In genomic region chrX:66579219-66579618, GRCh38 we compare ENCODE assay signal across 8 cellular contexts.
"Had no signal": no experiment of that assay in that cellular context is flagged by ENCODE, and none has a peak within 500 bp of the region (broad histone marks: within the 10 kb centered on the region; RNA-seq: fewer than 3 reads in every experiment).

No MANE protein-coding gene starts in this region.

- H3K27ac ChIP-seq: KMS-11 had no signal

- FAIRE-seq: H1, H54, HTR-8/SVneo had no signal

- H3K9ac ChIP-seq: KMS-11 had no signal

- H3K4me2 ChIP-seq: GM23338, KMS-11 had no signal

- ATAC-seq: GM23338 had no signal

- DNase-seq: H9, HCEC 1CT, KBM-7 had no signal

- H2AFZ ChIP-seq: GM23338 had no signal

- H3K4me3 ChIP-seq: GM23338 had no signal
